1 cellular context compared by ENCODE assay signal in the genomic region with DNA sequence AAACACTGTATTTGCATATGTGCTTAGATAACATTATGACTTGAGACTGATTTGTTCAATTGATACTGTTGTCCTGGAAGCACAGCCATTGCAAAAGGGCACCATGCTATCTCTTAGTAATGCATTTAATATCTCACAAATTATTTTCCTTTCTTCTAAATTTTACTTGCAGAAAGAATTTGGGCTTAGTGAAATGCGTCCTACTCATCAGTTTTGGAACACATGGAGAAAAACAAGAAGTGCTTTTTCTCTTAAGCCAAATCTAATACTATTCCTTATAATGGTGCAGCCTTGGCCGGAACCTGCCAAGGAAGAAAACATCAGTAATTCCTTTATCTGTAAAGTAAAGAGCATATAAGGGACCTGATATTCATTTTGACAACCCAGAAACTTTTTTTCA.
TF ChIP-seq lines count a peak whose summit lies in the region.

No MANE protein-coding gene starts in this region.

TF ChIP-seq in GM23338, 12 proteins besides CTCF, POLR2A, EP300 and RAD21 (continued from another document):
- TF ChIP-seq, protein P1, sequence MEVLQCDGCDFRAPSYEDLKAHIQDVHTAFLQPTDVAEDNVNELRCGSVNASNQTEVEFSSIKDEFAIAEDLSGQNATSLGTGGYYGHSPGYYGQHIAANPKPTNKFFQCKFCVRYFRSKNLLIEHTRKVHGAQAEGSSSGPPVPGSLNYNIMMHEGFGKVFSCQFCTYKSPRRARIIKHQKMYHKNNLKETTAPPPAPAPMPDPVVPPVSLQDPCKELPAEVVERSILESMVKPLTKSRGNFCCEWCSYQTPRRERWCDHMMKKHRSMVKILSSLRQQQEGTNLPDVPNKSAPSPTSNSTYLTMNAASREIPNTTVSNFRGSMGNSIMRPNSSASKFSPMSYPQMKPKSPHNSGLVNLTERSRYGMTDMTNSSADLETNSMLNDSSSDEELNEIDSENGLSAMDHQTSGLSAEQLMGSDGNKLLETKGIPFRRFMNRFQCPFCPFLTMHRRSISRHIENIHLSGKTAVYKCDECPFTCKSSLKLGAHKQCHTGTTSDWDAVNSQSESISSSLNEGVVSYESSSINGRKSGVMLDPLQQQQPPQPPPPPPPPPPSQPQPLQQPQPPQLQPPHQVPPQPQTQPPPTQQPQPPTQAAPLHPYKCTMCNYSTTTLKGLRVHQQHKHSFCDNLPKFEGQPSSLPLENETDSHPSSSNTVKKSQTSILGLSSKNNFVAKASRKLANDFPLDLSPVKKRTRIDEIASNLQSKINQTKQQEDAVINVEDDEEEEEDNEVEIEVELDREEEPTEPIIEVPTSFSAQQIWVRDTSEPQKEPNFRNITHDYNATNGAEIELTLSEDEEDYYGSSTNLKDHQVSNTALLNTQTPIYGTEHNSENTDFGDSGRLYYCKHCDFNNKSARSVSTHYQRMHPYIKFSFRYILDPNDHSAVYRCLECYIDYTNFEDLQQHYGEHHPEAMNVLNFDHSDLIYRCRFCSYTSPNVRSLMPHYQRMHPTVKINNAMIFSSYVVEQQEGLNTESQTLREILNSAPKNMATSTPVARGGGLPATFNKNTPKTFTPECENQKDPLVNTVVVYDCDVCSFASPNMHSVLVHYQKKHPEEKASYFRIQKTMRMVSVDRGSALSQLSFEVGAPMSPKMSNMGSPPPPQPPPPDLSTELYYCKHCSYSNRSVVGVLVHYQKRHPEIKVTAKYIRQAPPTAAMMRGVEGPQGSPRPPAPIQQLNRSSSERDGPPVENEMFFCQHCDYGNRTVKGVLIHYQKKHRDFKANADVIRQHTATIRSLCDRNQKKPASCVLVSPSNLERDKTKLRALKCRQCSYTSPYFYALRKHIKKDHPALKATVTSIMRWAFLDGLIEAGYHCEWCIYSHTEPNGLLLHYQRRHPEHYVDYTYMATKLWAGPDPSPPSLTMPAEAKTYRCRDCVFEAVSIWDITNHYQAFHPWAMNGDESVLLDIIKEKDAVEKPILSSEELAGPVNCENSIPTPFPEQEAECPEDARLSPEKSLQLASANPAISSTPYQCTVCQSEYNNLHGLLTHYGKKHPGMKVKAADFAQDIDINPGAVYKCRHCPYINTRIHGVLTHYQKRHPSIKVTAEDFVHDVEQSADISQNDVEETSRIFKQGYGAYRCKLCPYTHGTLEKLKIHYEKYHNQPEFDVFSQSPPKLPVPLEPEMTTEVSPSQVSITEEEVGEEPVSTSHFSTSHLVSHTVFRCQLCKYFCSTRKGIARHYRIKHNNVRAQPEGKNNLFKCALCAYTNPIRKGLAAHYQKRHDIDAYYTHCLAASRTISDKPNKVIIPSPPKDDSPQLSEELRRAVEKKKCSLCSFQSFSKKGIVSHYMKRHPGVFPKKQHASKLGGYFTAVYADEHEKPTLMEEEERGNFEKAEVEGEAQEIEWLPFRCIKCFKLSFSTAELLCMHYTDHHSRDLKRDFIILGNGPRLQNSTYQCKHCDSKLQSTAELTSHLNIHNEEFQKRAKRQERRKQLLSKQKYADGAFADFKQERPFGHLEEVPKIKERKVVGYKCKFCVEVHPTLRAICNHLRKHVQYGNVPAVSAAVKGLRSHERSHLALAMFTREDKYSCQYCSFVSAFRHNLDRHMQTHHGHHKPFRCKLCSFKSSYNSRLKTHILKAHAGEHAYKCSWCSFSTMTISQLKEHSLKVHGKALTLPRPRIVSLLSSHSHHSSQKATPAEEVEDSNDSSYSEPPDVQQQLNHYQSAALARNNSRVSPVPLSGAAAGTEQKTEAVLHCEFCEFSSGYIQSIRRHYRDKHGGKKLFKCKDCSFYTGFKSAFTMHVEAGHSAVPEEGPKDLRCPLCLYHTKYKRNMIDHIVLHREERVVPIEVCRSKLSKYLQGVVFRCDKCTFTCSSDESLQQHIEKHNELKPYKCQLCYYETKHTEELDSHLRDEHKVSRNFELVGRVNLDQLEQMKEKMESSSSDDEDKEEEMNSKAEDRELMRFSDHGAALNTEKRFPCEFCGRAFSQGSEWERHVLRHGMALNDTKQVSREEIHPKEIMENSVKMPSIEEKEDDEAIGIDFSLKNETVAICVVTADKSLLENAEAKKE (CRISPR knock-in tag; IDR thresholded peaks at IDR 0.05) = no peak
- no peak for TF ChIP-seq NANOG (IDR thresholded peaks at IDR 0.05; ENCODE audit: borderline replicate concordance)
- no peak for TF ChIP-seq JUNB (IDR thresholded peaks at IDR 0.05; ENCODE audit: unreplicated experiment)
- TF ChIP-seq, protein P2, sequence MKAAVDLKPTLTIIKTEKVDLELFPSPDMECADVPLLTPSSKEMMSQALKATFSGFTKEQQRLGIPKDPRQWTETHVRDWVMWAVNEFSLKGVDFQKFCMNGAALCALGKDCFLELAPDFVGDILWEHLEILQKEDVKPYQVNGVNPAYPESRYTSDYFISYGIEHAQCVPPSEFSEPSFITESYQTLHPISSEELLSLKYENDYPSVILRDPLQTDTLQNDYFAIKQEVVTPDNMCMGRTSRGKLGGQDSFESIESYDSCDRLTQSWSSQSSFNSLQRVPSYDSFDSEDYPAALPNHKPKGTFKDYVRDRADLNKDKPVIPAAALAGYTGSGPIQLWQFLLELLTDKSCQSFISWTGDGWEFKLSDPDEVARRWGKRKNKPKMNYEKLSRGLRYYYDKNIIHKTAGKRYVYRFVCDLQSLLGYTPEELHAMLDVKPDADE (IDR thresholded peaks at IDR 0.05) = no peak
